Comparison of ENCODE assay signal across 19 cellular contexts in genomic region chr18:5941869-5942268, GRCh38. TPM values are rescaled to one million over a fixed set of nuclear protein-coding genes. Genes with fewer than 3 reads are reported as not detected.
DNase-seq lines count a peak whose midpoint lies in the region; ATAC-seq and TF ChIP-seq lines count a peak whose summit lies in the region.
"Had no signal": no experiment of that assay in that cellular context is flagged by ENCODE, and none has a peak within 500 bp of the region (broad histone marks: within the 10 kb centered on the region; RNA-seq: fewer than 3 reads in every experiment).

No MANE protein-coding gene starts in this region.

- H3K4me3 ChIP-seq in GM23338, result no peak overlapping the region
- no peak overlapping the region for H3K4me3 ChIP-seq in NT2/D1 (ENCODE audit: insufficient read length, low read depth)
- H3K4me3 ChIP-seq in neuron (ENCODE audit: low read length), result no peak overlapping the region
- H3K4me3 ChIP-seq in HAP-1, result no peak overlapping the region

- H3K27me3 ChIP-seq in GM23338 (ENCODE audit: insufficient read depth) (no peaks in the 10 kb centered on the region), NT2/D1 (ENCODE audit: insufficient read depth, insufficient read length) (no peaks in the 10 kb centered on the region), neuron (ENCODE audit: insufficient read depth, low read length) (no peaks in the 10 kb centered on the region), HAP-1 (ENCODE audit: low read depth) (no peaks in the 10 kb centered on the region)

- H3K9me2 ChIP-seq in GM23338 (ENCODE audit: insufficient read depth), result no peaks in the 10 kb centered on the region

- ATAC-seq in GM23338 (peak; percentile 96), GM19397 (IDR thresholded peaks at IDR 0.05; ENCODE audit: unreplicated experiment) (no peak), HG02970 (IDR thresholded peaks at IDR 0.05; ENCODE audit: low FRiP score, unreplicated experiment) (no peak)

- no peaks in the 10 kb centered on the region for H3K36me3 Mint-ChIP-seq in GM23338 (ENCODE audit: low read depth)

- no peak for TF ChIP-seq CTCF in GM23338 (conservative IDR thresholded peaks at IDR 0.05; ENCODE audit: low read depth in 2 of 2)

- H3K9me3 Mint-ChIP-seq in GM23338, result no peaks in the 10 kb centered on the region

- no peaks in the 10 kb centered on the region for H3K9me3 ChIP-seq in NT2/D1 (ENCODE audit: insufficient read depth, low read length)
- no peaks in the 10 kb centered on the region for H3K9me3 ChIP-seq in neuron (ENCODE audit: low read length)
- H3K9me3 ChIP-seq in HAP-1, result no peaks in the 10 kb centered on the region

- in situ Hi-C loops in HAP-1 (cut with MboI; ENCODE audit: low sequenced_read_pairs), result no loop called here

- H3K4me3 Mint-ChIP-seq in GM23338, result no peak overlapping the region

- H3K9ac ChIP-seq in NT2/D1 (ENCODE audit: insufficient read length, low read depth), result no peak overlapping the region

- peak overlapping the region; percentile 43 for H3K4me2 ChIP-seq in GM23338

- peaks cover 24% of the 10 kb centered on the region for H3K4me1 Mint-ChIP-seq in GM23338

- H3F3A ChIP-seq in GM23338 (replicated peaks; ENCODE audit: low read depth), result no peaks in the 10 kb centered on the region

- H2AFZ ChIP-seq in GM23338 (peak overlapping the region; percentile 82), neuron (ENCODE audit: low read depth, low read length) (peak overlapping the region; percentile 17)

- peaks cover 18% of the 10 kb centered on the region; the same call in 1 of the 2 replicates for H3K4me1 ChIP-seq in GM23338 (ENCODE audit: insufficient read depth)
- H3K4me1 ChIP-seq in NT2/D1 (ENCODE audit: insufficient read depth, insufficient read length), result peaks cover 2% of the 10 kb centered on the region
- H3K4me1 ChIP-seq in neuron (ENCODE audit: insufficient read depth, low read length), result peaks cover 26% of the 10 kb centered on the region
- no peaks in the 10 kb centered on the region for H3K4me1 ChIP-seq in HAP-1

- peaks cover 12% of the 10 kb centered on the region for H3K27me3 Mint-ChIP-seq in GM23338 (ENCODE audit: insufficient read depth, low read depth, poor library complexity)

- DNase-seq in GM23338 (ENCODE audit: low spot score), result peak; percentile 59
- peak; percentile 36 for DNase-seq in NT2/D1 (ENCODE audit: low read depth, low spot score)
- peak; percentile 59 for DNase-seq in iPS DF 19.7 (ENCODE audit: low read depth, low spot score)
- no peak for DNase-seq in HAP-1 (ENCODE audit: low spot score in 2 of 2)
- DNase-seq: C1 segment of cervical spinal cord, DND-41, GDM1, KG1, NCI-H1105 treated with DMSO at 0.1 percent for 48 hours, NCI-H1694, NCI-H2081 treated with DMSO at 0.1 percent for 48 hours, NCI-H226, NCI-H524, NCI-H82, SIG-M5 had no signal

- H3K27ac Mint-ChIP-seq in GM23338, result no peak overlapping the region; the same call in 1 of the 2 replicates

- H4K20me1 ChIP-seq in GM23338 (replicated peaks; ENCODE audit: insufficient read depth), result no peaks in the 10 kb centered on the region

- H3K79me2 ChIP-seq in GM23338 (replicated peaks; ENCODE audit: insufficient read depth), result no peaks in the 10 kb centered on the region

- H3K36me3 ChIP-seq in GM23338 (ENCODE audit: insufficient read depth) (no peaks in the 10 kb centered on the region), NT2/D1 (ENCODE audit: insufficient read depth, insufficient read length, low read length) (no peaks in the 10 kb centered on the region), neuron (ENCODE audit: insufficient read depth, low read length) (no peaks in the 10 kb centered on the region), HAP-1 (replicated peaks) (no peaks in the 10 kb centered on the region)

- no peak overlapping the region for H3K27ac ChIP-seq in GM23338 (ENCODE audit: low read depth)

TF ChIP-seq in GM23338, 12 proteins besides CTCF, POLR2A, EP300 and RAD21:
- TF ChIP-seq ZNF462 (CRISPR knock-in tag; IDR thresholded peaks at IDR 0.05), result peak; percentile 52; the same call in 1 of the 2 replicates
- no peak for TF ChIP-seq ZNF114 (CRISPR knock-in tag; IDR thresholded peaks at IDR 0.05)
- TF ChIP-seq CREB1 (CRISPR knock-in tag; IDR thresholded peaks at IDR 0.05; ENCODE audit: low read depth), result no peak
TF ChIP-seq in GM23338: peak in this region for 1.

RNA-seq across cellular contexts. Expression of gene TMEM200C, which starts 46.5 kb away (rescaled TPM):
- total RNA-seq in GM23338 (2014; rRNA removed; shearing (Covaris generic)), result 4.5 and 6.1 TPM in 2 replicates
- polyA plus RNA-seq in GM23338 (2016; fragmentation: Nextera tagmentation; extraction: Ambion mirVana), result 0.53 and 0.73 TPM in 2 replicates
- total RNA-seq: RPMI7951 had no signal

Comparison
In these comparisons a context has a peak if more than half of its experiments do, and no peak if none do; other contexts are left out.
1. DNase-seq: peak in GM23338 (single experiment), NT2/D1 (single experiment) and iPS DF 19.7 (single experiment); none in HAP-1 (0 of 2).